ENCODE assay signal across 8 cellular contexts in the genomic region with DNA sequence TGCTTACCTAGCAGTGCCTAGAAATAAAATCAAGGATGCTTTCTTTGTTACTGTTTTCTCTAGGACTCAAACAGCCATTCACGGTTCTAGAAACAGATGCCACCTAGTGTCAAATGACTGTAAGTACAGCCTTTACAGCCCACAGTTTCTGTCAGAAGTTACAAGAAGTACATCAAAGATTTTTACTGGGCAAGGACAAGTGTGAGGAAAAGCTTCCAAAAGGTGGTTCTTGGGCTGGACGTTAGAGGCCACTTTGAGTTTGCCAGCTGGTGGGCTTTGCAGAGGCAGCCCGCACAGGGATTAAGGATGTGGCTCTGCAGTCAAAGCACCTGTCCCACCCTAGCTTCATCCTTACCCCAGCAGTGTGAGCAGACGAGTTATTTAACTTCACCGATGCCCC. TPM values are rescaled to one million over a fixed set of nuclear protein-coding genes. Genes with fewer than 3 reads are reported as not detected.
DNase-seq lines count a peak whose midpoint lies in the region; ATAC-seq and TF ChIP-seq lines count a peak whose summit lies in the region.

No MANE protein-coding gene starts in this region.

- peaks cover 69% of the 10 kb centered on the region for H3K4me1 Mint-ChIP-seq in WTC11
- peaks cover 25% of the 10 kb centered on the region for H3K4me1 Mint-ChIP-seq in progenitor cell of endocrine pancreas (ENCODE audit: low read depth)

- H3K9me3 Mint-ChIP-seq in WTC11 (no peaks in the 10 kb centered on the region), progenitor cell of endocrine pancreas (ENCODE audit: low read depth) (no peaks in the 10 kb centered on the region)

- peaks cover 3% of the 10 kb centered on the region for H3K4me1 ChIP-seq in BE2C

- no peak overlapping the region for H3K4me3 Mint-ChIP-seq in WTC11
- H3K4me3 Mint-ChIP-seq in progenitor cell of endocrine pancreas (ENCODE audit: low read depth): no peak overlapping the region

- ATAC-seq in WTC11 (peak; percentile 24), GM18907 (IDR thresholded peaks at IDR 0.05; ENCODE audit: unreplicated experiment) (no peak)

- H3K36me3 Mint-ChIP-seq in WTC11 (no peaks in the 10 kb centered on the region), progenitor cell of endocrine pancreas (ENCODE audit: insufficient read depth) (peaks cover 2% of the 10 kb centered on the region)

- H3K27ac Mint-ChIP-seq in WTC11 (peak overlapping the region; percentile 89), progenitor cell of endocrine pancreas (peak overlapping the region; percentile 35)

- H3K4me3 ChIP-seq in BE2C (ENCODE audit: low read depth, low read length): no peak overlapping the region

- H3K9me3 ChIP-seq in BE2C: no peaks in the 10 kb centered on the region

- TF ChIP-seq CTCF in BE2C (IDR thresholded peaks at IDR 0.05; ENCODE audit: low read depth, low read length) (peak; percentile 92), GM13977 (IDR thresholded peaks at IDR 0.05; ENCODE audit: extremely low read depth, insufficient read depth, missing control alignments) (peak; percentile 78), WTC11 (IDR thresholded peaks at IDR 0.05) (peak; percentile 89), progenitor cell of endocrine pancreas (IDR thresholded peaks at IDR 0.05; ENCODE audit: unreplicated experiment) (peak; percentile 79)

- in situ Hi-C loops in GM13977 (cut with MboI; ENCODE audit: low pct_unique_long_range_greater_than_20kb, low sequenced_read_pairs, unreplicated experiment): no loop called here

- peaks cover 3% of the 10 kb centered on the region for H3K36me3 ChIP-seq in BE2C

- H3K27me3 ChIP-seq in BE2C: no peaks in the 10 kb centered on the region

- POLR2A ChIA-PET in WTC11 (lab: Charles Lee): no interaction called here

- CTCF ChIA-PET in WTC11 (lab: Charles Lee): interaction anchor here (0.5 to 3.8 kb wide), 14 partner anchors 7 to 682 kb away, joined by 3 to 24 read pairs (median 3); partner anchors contain the start of gene TCIRG1

- DNase-seq in BE2C: no peak
- DNase-seq in GM13977 (ENCODE audit: low spot score): peak; percentile 68
- DNase-seq in NCI-H2171 (lab: John Stamatoyannopoulos, UW): peak; percentile 44
- DNase-seq in WTC11 (ENCODE audit: low spot score): no peak
- DNase-seq in globus pallidus (ENCODE audit: low spot score): peak; percentile 64
- DNase-seq in progenitor cell of endocrine pancreas (ENCODE audit: low spot score, unreplicated experiment): no peak
- no peak for DNase-seq in activated CD4-positive, CD25-positive, alpha-beta regulatory T cell treated with anti-CD3 and anti-CD28 coated beads, Interleukin-2, amount 50 U/mL, for 72 hours

- H3K27me3 Mint-ChIP-seq in WTC11 (ENCODE audit: low read depth) (no peaks in the 10 kb centered on the region), progenitor cell of endocrine pancreas (no peaks in the 10 kb centered on the region)

TF ChIP-seq in WTC11, 78 proteins besides CTCF, POLR2A, EP300 and RAD21 (continues in another document):
- TF ChIP-seq NR1H2 (CRISPR knock-in tag; IDR thresholded peaks at IDR 0.05) (no peak), TEAD1 (CRISPR knock-in tag; IDR thresholded peaks at IDR 0.05) (no peak), RORB (CRISPR knock-in tag; IDR thresholded peaks at IDR 0.05) (no peak), JAZF1 (CRISPR knock-in tag; IDR thresholded peaks at IDR 0.05) (no peak), TP53 (CRISPR knock-in tag; IDR thresholded peaks at IDR 0.05) (no peak), FOXP4 (CRISPR knock-in tag; IDR thresholded peaks at IDR 0.05) (no peak), AR (CRISPR knock-in tag; IDR thresholded peaks at IDR 0.05) (no peak), ZNF121 (CRISPR knock-in tag; IDR thresholded peaks at IDR 0.05) (no peak), MAX (CRISPR knock-in tag; IDR thresholded peaks at IDR 0.05) (no peak)
- TF ChIP-seq, protein P1, sequence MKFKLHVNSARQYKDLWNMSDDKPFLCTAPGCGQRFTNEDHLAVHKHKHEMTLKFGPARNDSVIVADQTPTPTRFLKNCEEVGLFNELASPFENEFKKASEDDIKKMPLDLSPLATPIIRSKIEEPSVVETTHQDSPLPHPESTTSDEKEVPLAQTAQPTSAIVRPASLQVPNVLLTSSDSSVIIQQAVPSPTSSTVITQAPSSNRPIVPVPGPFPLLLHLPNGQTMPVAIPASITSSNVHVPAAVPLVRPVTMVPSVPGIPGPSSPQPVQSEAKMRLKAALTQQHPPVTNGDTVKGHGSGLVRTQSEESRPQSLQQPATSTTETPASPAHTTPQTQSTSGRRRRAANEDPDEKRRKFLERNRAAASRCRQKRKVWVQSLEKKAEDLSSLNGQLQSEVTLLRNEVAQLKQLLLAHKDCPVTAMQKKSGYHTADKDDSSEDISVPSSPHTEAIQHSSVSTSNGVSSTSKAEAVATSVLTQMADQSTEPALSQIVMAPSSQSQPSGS (CRISPR knock-in tag; IDR thresholded peaks at IDR 0.05; ENCODE audit: borderline replicate concordance, low read depth): no peak
- TF ChIP-seq, protein P2, sequence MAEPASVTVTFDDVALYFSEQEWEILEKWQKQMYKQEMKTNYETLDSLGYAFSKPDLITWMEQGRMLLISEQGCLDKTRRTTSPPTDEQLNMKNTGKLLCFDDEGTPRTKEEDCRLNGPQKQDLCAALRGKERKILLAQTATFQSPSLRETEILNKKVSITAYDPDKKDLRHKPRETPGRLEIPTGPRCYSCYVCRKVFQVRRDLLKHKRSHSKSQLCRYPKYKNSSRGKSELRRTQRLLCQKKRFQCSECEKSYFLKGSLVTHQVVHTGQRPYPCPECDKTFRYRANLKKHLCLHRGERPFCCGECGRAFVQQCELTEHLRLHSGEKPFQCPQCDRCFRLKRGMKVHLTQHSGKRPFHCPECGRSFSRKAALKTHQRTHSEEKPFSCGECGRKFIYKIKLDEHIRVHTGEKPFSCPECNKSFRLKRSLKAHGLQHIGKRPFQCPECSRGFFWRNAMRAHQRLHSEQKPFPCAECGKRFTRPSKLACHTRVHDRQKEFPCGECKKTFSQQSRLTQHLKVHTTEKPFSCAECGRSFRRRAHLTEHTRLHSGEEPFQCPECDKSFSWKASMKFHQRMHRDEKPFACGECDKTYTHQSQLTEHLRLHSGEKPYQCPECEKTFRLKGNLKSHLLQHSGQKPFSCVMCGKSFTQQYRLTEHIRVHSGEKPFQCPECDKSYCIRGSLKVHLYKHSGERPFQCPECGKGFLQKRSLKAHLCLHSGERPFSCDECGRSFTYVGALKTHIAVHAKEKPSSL (CRISPR knock-in tag; conservative IDR thresholded peaks at IDR 0.05): no peak
- TF ChIP-seq, protein P3, sequence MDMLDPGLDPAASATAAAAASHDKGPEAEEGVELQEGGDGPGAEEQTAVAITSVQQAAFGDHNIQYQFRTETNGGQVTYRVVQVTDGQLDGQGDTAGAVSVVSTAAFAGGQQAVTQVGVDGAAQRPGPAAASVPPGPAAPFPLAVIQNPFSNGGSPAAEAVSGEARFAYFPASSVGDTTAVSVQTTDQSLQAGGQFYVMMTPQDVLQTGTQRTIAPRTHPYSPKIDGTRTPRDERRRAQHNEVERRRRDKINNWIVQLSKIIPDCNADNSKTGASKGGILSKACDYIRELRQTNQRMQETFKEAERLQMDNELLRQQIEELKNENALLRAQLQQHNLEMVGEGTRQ (CRISPR knock-in tag; IDR thresholded peaks at IDR 0.05): no peak
- TF ChIP-seq, protein P4, sequence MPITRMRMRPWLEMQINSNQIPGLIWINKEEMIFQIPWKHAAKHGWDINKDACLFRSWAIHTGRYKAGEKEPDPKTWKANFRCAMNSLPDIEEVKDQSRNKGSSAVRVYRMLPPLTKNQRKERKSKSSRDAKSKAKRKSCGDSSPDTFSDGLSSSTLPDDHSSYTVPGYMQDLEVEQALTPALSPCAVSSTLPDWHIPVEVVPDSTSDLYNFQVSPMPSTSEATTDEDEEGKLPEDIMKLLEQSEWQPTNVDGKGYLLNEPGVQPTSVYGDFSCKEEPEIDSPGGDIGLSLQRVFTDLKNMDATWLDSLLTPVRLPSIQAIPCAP (CRISPR knock-in tag; IDR thresholded peaks at IDR 0.05): no peak

RNA-seq across cellular contexts. Expression of gene KMT5B, which starts 6.9 kb away (rescaled TPM):
- polyA plus RNA-seq in BE2C (2012; ENCODE audit: insufficient read depth, insufficient read length, low read depth): 42.5 TPM
- total RNA-seq in WTC11 (2021) (39.3 to 43.8 TPM (median 39.8 TPM) in 3 replicates), progenitor cell of endocrine pancreas (67.5 and 68.7 TPM in 2 replicates)

Comparison
In these comparisons a context has a peak if more than half of its experiments do, and no peak if none do; other contexts are left out.
1. DNase-seq: peak in GM13977 (single experiment), NCI-H2171 (single experiment) and globus pallidus (single experiment); none in BE2C (single experiment), WTC11 (single experiment), progenitor cell of endocrine pancreas (single experiment) and activated CD4-positive, CD25-positive, alpha-beta regulatory T cell treated with anti-CD3 and anti-CD28 coated beads, Interleukin-2, amount 50 U/mL, for 72 hours (single experiment).
2. Peak in every context shown above with its lines, with median percentiles within 50 percentile points of each other: CTCF ChIP-seq.